1 cellular context compared by ENCODE assay signal in genomic region chr3:113516115-113516505, GRCh38.
TF ChIP-seq lines count a peak whose summit lies in the region.

No MANE protein-coding gene starts in this region.

TF ChIP-seq in HCT116, 20 proteins besides CTCF, POLR2A, EP300 and RAD21 (continued from another document):
- TF ChIP-seq MAX (IDR thresholded peaks at IDR 0.05) = no peak
